22 cellular contexts compared by ENCODE assay signal in genomic region chr12:97557116-97557515, GRCh38.
DNase-seq lines count a peak whose midpoint lies in the region; ATAC-seq and TF ChIP-seq lines count a peak whose summit lies in the region.
"Had no signal": no experiment of that assay in that cellular context is flagged by ENCODE, and none has a peak within 500 bp of the region (broad histone marks: within the 10 kb centered on the region; RNA-seq: fewer than 3 reads in every experiment).

No MANE protein-coding gene starts in this region.

- peak; percentile 15 for DNase-seq in NCI-H1092 treated with DMSO at 0.1 percent for 48 hours (lab: John Stamatoyannopoulos, UW)
- no peak for DNase-seq in NCI-H1092 (lab: John Stamatoyannopoulos, UW)
- DNase-seq in PC-9: no peak
- DNase-seq in GM13976 (ENCODE audit: low spot score): no peak
- DNase-seq: 8988T; activated CD4-positive, alpha-beta T cell treated with anti-CD3 and anti-CD28 coated beads, Interleukin-2, amount 50 U/mL, for 48 hours; activated CD8-positive, alpha-beta memory T cell treated with anti-CD3 and anti-CD28 coated beads, Interleukin-2, amount 50 U/mL, for 48 hours; anterior cingulate cortex; cortex of kidney; DMS153; gastrocnemius medialis; H7; Kasumi-1; left ventricle myocardium superior; NCI-H524 had no signal

- H3K9me3 ChIP-seq in BLaER1: no peaks in the 10 kb centered on the region
- H3K9me3 ChIP-seq in PC-9 (ENCODE audit: insufficient read depth, low read depth): no peaks in the 10 kb centered on the region
- no peaks in the 10 kb centered on the region for H3K9me3 ChIP-seq in mesodermal cell (ENCODE audit: control insufficient read depth, low read length)
- H3K9me3 ChIP-seq: gastrocnemius medialis, neutrophil had no signal

- POLR2A ChIA-PET in PC-9 (lab: Charles Lee; ENCODE audit: unreplicated experiment): interaction anchor here (0.7 kb wide), 1 partner anchor 66 kb away, joined by 3 read pairs; no protein-coding TSS in a partner anchor

- H3K36me3 ChIP-seq in BLaER1 (no peaks in the 10 kb centered on the region), PC-9 (ENCODE audit: low read depth) (no peaks in the 10 kb centered on the region), mesodermal cell (ENCODE audit: control insufficient read depth, insufficient read depth, low read length) (no peaks in the 10 kb centered on the region)
- H3K36me3 ChIP-seq: cardiac muscle cell, gastrocnemius medialis, neutrophil had no signal

- H2AFZ ChIP-seq in PC-9: no peak overlapping the region

- peak overlapping the region; percentile 80 for H3K4me2 ChIP-seq in BLaER1
- H3K4me2 ChIP-seq in PC-9: peak overlapping the region; percentile 34; the same call in 1 of the 2 replicates

- no peaks in the 10 kb centered on the region for H3F3A ChIP-seq in PC-9 (ENCODE audit: insufficient read depth, low read depth)

- H3K4me3 ChIP-seq in BLaER1 (no peak overlapping the region), PC-9 (no peak overlapping the region), mesodermal cell (ENCODE audit: extremely low read depth, insufficient read depth, low read length, poor library complexity, severe bottlenecking) (no peak overlapping the region)
- H3K4me3 ChIP-seq: cardiac muscle cell, gastrocnemius medialis had no signal

- no peaks in the 10 kb centered on the region for H4K20me1 ChIP-seq in BLaER1
- H4K20me1 ChIP-seq in PC-9 (ENCODE audit: insufficient read depth): no peaks in the 10 kb centered on the region

- CTCF ChIA-PET in PC-9 (lab: Charles Lee): no interaction called here

- ATAC-seq in GM18858 (IDR thresholded peaks at IDR 0.05; ENCODE audit: unreplicated experiment) (no peak), HG03571 (IDR thresholded peaks at IDR 0.05; ENCODE audit: unreplicated experiment) (no peak)
- ATAC-seq: activated naive CD4-positive, alpha-beta T cell treated with anti-CD3 and anti-CD28 coated beads, Interleukin-2, amount 50 U/mL, for 72 hours had no signal

- H3K27ac ChIP-seq in BLaER1 (no peak overlapping the region), PC-9 (no peak overlapping the region), mesodermal cell (ENCODE audit: low read depth, low read length, severe bottlenecking) (peak overlapping the region; percentile 91)
- H3K27ac ChIP-seq: gastrocnemius medialis, neutrophil had no signal

- no TSS peak for BruUV-seq in PC-9 (replicated peaks; lab: Mats Ljungman, UMichigan)

- 60 to 63% methylated on average over 1 of the region's 1 CpG for WGBS in mesodermal cell (ENCODE audit: insufficient coverage in 2 of 2), 2 experiments

- in situ Hi-C loops in GM13976 (cut with MboI; ENCODE audit: low sequenced_read_pairs, unreplicated experiment): no loop called here

- TF ChIP-seq CTCF in PC-9 (conservative IDR thresholded peaks at IDR 0.05): no peak
- no peak for TF ChIP-seq CTCF in GM13976 (IDR thresholded peaks at IDR 0.05; ENCODE audit: borderline replicate concordance, control extremely low read depth, extremely low read depth, insufficient read depth, missing control alignments)

- no peaks in the 10 kb centered on the region for H3K79me2 ChIP-seq in PC-9 (ENCODE audit: low read depth)

- no peaks in the 10 kb centered on the region for H3K27me3 ChIP-seq in BLaER1
- no peaks in the 10 kb centered on the region for H3K27me3 ChIP-seq in PC-9 (ENCODE audit: insufficient read depth, low read depth)
- H3K27me3 ChIP-seq: cardiac muscle cell, gastrocnemius medialis, neutrophil had no signal

- no peak overlapping the region for H3K9ac ChIP-seq in BLaER1

- peaks cover 62% of the 10 kb centered on the region for H3K4me1 ChIP-seq in BLaER1
- H3K4me1 ChIP-seq in PC-9 (replicated peaks; ENCODE audit: insufficient read depth): peaks cover 18% of the 10 kb centered on the region
- peaks cover 33% of the 10 kb centered on the region for H3K4me1 ChIP-seq in mesodermal cell (ENCODE audit: control insufficient read depth, insufficient read depth, low read length, poor library complexity, severe bottlenecking)
- H3K4me1 ChIP-seq: gastrocnemius medialis had no signal

- H3K9me2 ChIP-seq in PC-9 (ENCODE audit: insufficient read depth): no peaks in the 10 kb centered on the region

- intact Hi-C loops in PC-9 (cut with micrococcal nuclease; ENCODE audit: unreplicated experiment): no loop called here
